Comparison of ENCODE assay signal across 33 cellular contexts in the genomic region with DNA sequence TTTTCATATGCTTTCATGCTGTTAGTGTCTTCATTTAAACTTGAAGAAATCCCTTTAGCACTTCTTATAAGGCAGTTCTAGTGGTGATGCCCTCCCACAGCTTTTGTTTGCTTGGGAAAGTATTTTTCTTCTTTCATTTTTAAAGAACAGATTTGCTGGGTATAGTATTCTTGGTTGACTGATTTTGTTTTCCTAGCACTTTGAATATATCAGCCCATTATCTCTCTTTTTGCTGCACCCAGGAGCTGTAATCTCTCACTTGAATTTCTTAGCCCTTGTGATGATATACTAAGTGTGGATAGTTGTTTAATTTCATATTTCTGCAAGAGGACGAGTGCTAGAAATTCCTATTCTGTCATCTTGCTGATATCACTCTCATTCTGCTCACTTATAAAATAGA.
"Had no signal": no experiment of that assay in that cellular context is flagged by ENCODE, and none has a peak within 500 bp of the region (broad histone marks: within the 10 kb centered on the region; RNA-seq: fewer than 3 reads in every experiment).

No MANE protein-coding gene starts in this region.

- ATAC-seq: activated naive CD4-positive, alpha-beta T cell treated with anti-CD3 and anti-CD28 coated beads, Interleukin-2, amount 50 U/mL, for 72 hours; activated naive CD8-positive, alpha-beta T cell treated with anti-CD3 and anti-CD28 coated beads, Interleukin-2, amount 50 U/mL, for 24 hours; activated T-cell treated with anti-CD3 and anti-CD28 coated beads, Interleukin-2, amount 50 U/mL, for 4 hours; activated T-cell treated with anti-CD3 and anti-CD28 coated beads, Interleukin-2, amount 50 U/mL, for 72 hours; activated T-helper 17 cell treated with anti-CD3 and anti-CD28 coated beads, Interleukin-2, amount 50 U/mL, for 72 hours; body of pancreas had no signal

- H3K36me3 ChIP-seq: adrenal gland, ascending aorta, brain microvascular endothelial cell, breast epithelium, cardiac muscle cell had no signal

- H3K4me1 ChIP-seq: adrenal gland, ascending aorta, body of pancreas, breast epithelium had no signal

- FAIRE-seq: astrocyte, bronchial epithelial cell had no signal

- H3K27ac ChIP-seq: adrenal gland, ascending aorta, body of pancreas, brain microvascular endothelial cell, breast epithelium, cardiac muscle cell had no signal

- H3K9me3 ChIP-seq: adrenal gland, ascending aorta, body of pancreas had no signal

- H3K4me3 ChIP-seq: adrenal gland, ascending aorta, body of pancreas, breast epithelium, cardiac muscle cell had no signal

- DNase-seq: activated effector memory CD4-positive, alpha-beta T cell treated with anti-CD3 and anti-CD28 coated beads, Interleukin-2, amount 50 U/mL, for 16 hours; activated effector memory CD4-positive, alpha-beta T cell treated with Interleukin-2 at 50 U/mL for 16 hours; activated gamma-delta T cell; activated gamma-delta T cell treated with Interleukin-2 at 50 U/mL for 16 hours; activated naive CD4-positive, alpha-beta T cell; activated naive CD4-positive, alpha-beta T cell treated with anti-CD3 and anti-CD28 coated beads for 36 hours; activated naive CD4-positive, alpha-beta T cell treated with anti-CD3 and anti-CD28 coated beads, Interleukin-2, amount 10 ng/mL, durations not matched to agents 7 days and 5 days; activated naive CD4-positive, alpha-beta T cell treated with anti-CD3 and anti-CD28 coated beads, Interleukin-2, amount 50 U/mL, for 16 hours; activated naive CD4-positive, alpha-beta T cell treated with Interleukin-2 at 50 U/mL for 16 hours; activated naive CD8-positive, alpha-beta T cell treated with anti-CD3 and anti-CD28 coated beads for 36 hours; activated naive CD8-positive, alpha-beta T cell treated with anti-CD3 and anti-CD28 coated beads, Interleukin-2, amount 10 ng/mL, durations not matched to agents 7 days and 5 days; activated naive CD8-positive, alpha-beta T cell treated with anti-CD3 and anti-CD28 coated beads, Interleukin-2, amount 50 U/mL, for 24 hours; activated T-cell treated with anti-CD3 and anti-CD28 coated beads, Interleukin-2, amount 50 U/mL, for 24 hours; activated T-cell treated with anti-CD3 and anti-CD28 coated beads, Interleukin-2, amount 50 U/mL, for 4 hours; activated T-cell treated with anti-CD3 and anti-CD28 coated beads, Interleukin-2, amount 50 U/mL, for 48 hours; activated T-cell treated with anti-CD3 and anti-CD28 coated beads, Interleukin-2, amount 50 U/mL, for 72 hours; adrenal gland; amniotic stem cell; amygdala; anterior cingulate cortex; aorta; body of pancreas; brain microvascular endothelial cell; caudate nucleus; central memory CD4-positive, alpha-beta T cell; cerebellar nuclear complex had no signal
